ENCODE assay signal across 23 cellular contexts in the genomic region with DNA sequence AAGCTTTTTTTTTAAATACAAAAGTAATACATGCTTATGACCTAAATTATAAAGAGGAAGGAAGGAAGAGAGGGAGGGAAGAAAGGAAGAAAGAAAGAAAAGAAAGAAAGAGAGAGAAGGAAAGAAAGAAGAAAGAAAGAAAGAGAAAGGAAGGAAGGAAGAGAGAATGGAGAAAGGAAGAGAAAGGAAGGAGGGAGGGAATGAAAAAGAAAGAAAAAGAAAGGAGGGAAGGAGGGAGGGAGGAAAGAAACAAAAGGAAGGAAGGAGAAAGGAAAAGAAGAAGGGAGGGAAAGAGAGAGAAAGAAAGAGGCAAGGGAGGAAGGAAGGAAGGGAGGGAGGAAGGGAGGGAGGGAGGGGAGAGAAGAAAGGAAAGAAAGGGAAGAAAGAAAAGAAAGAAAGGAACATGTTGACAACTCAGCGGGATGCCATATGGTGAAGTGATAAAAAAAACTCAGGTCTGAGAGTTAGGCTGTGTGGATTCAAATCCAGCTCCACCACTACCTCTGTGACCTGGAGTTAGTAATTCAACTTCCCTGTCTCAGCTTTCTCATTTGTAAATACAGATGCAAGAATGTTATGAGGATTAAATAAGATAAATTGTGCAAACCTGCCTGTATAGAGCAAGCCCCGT.
"Had no signal": no experiment of that assay in that cellular context is flagged by ENCODE, and none has a peak within 500 bp of the region (broad histone marks: within the 10 kb centered on the region; RNA-seq: fewer than 3 reads in every experiment).

No MANE protein-coding gene starts in this region.

- H3K36me3 ChIP-seq: adrenal gland, ascending aorta, brain microvascular endothelial cell, sigmoid colon, tibial artery had no signal

- H3K4me1 ChIP-seq: adrenal gland, sigmoid colon had no signal

- H3K4me2 ChIP-seq: smooth muscle cell had no signal

- H3K4me3 ChIP-seq: adrenal gland, ascending aorta, lung, sigmoid colon, smooth muscle cell, tibial artery had no signal

- H3K9me3 ChIP-seq: adrenal gland, ascending aorta, sigmoid colon, tibial artery had no signal

- H3K27ac ChIP-seq: adrenal gland, ascending aorta, brain microvascular endothelial cell, sigmoid colon, tibial artery, VCaP had no signal

- DNase-seq: activated CD4-positive, alpha-beta T cell treated with anti-CD3 and anti-CD28 coated beads for 1 hour; activated CD4-positive, alpha-beta T cell treated with anti-CD3 and anti-CD28 coated beads, Interleukin-2, amount 50 U/mL, for 1 hour; activated CD8-positive, alpha-beta T cell treated with anti-CD3 and anti-CD28 coated beads, Interleukin-2, amount 10 ng/mL, durations not matched to agents 7 days and 5 days; activated naive CD4-positive, alpha-beta T cell; adrenal gland; brain microvascular endothelial cell; caudate nucleus; dermis blood vessel endothelial cell; effector CD8-positive, alpha-beta T cell; erythroblast; foreskin fibroblast; naive thymus-derived CD4-positive, alpha-beta T cell; posterior cingulate gyrus; sigmoid colon; stimulated activated CD4-positive, alpha-beta T cell treated with anti-CD3 and anti-CD28 coated beads, Interleukin-2, amount 100 ng/mL, for 48 hours; stimulated activated CD8-positive, alpha-beta memory T cell treated with anti-CD3 and anti-CD28 coated beads, Interleukin-4, amount 100 ng/mL, for 48 hours; stimulated activated naive CD4-positive, alpha-beta T cell treated with Interleukin-2 at 50 U/mL for 16 hours; substantia nigra; tibial artery had no signal

- H3K27me3 ChIP-seq: adrenal gland, ascending aorta, brain microvascular endothelial cell, sigmoid colon, tibial artery had no signal
